Comparison of ENCODE assay signal across 8 cellular contexts in genomic region chr20:62367136-62367482, GRCh38. TPM values are rescaled to one million over a fixed set of nuclear protein-coding genes. Genes with fewer than 3 reads are reported as not detected.
DNase-seq lines count a peak whose midpoint lies in the region; ATAC-seq and TF ChIP-seq lines count a peak whose summit lies in the region.

Gene LAMA5 (minus strand): TSS chr20:62367312. CDS start chr20:62367245, 67 bp downstream.

- ATAC-seq in GM21381 (IDR thresholded peaks at IDR 0.05; ENCODE audit: unreplicated experiment) = peak; percentile 41
- peak; percentile 21 for ATAC-seq in SK-N-SH treated with all-trans-retinoic acid at 6 μM for 48 hours
- ATAC-seq in HG03378 (IDR thresholded peaks at IDR 0.05; ENCODE audit: unreplicated experiment) = no peak
- ATAC-seq in GM21717 (IDR thresholded peaks at IDR 0.05; ENCODE audit: unreplicated experiment) = no peak
- ATAC-seq in GM21528 (IDR thresholded peaks at IDR 0.05; ENCODE audit: low FRiP score, unreplicated experiment) = no peak

- no peaks in the 10 kb centered on the region for H3K9me3 ChIP-seq in BLaER1
- no peaks in the 10 kb centered on the region for H3K9me3 ChIP-seq in mucosa of stomach (ENCODE audit: control insufficient read depth, low read length)

- H3K27ac ChIP-seq in BLaER1 = peak within 1 kb of the TSS; percentile 89

- peaks cover 45% of the 10 kb centered on the region for H4K20me1 ChIP-seq in BLaER1

- peak within 1 kb of the TSS; percentile 99 for H3K4me2 ChIP-seq in BLaER1

- H3K9ac ChIP-seq in BLaER1 (peak within 1 kb of the TSS; percentile 86), mucosa of stomach (ENCODE audit: low read length) (peak within 1 kb of the TSS; percentile 62)

- H3K4me3 ChIP-seq in BLaER1 (peak within 1 kb of the TSS; percentile 86), epithelial cell of proximal tubule (ENCODE audit: low read depth, low read length) (peak within 1 kb of the TSS; percentile 95), mucosa of stomach (ENCODE audit: low read length) (peak within 1 kb of the TSS; percentile 25)

- H3K4me1 ChIP-seq in BLaER1 (peaks cover 85% of the 10 kb centered on the region), mucosa of stomach (ENCODE audit: control insufficient read depth, insufficient read depth, low read length) (peaks cover 61% of the 10 kb centered on the region)

- H3K36me3 ChIP-seq in BLaER1 (peaks cover 4% of the 10 kb centered on the region; the same call in 1 of the 2 replicates), mucosa of stomach (ENCODE audit: control insufficient read depth, insufficient read depth, low read length) (no peaks in the 10 kb centered on the region)

- DNase-seq in epithelial cell of proximal tubule (ENCODE audit: low read depth) = no peak

- no peak for TF ChIP-seq CTCF in epithelial cell of proximal tubule (conservative IDR thresholded peaks at IDR 0.05; ENCODE audit: low read depth, low read length)

- H3K27me3 ChIP-seq in BLaER1 (peaks cover 58% of the 10 kb centered on the region), mucosa of stomach (ENCODE audit: control insufficient read depth, insufficient read depth, low read length) (peaks cover 41% of the 10 kb centered on the region)

TF ChIP-seq in SK-N-SH treated with all-trans-retinoic acid at 6 μM for 48 hours, 23 proteins besides CTCF, POLR2A, EP300 and RAD21:
- no peak for TF ChIP-seq RARB (CRISPR knock-in tag; IDR thresholded peaks at IDR 0.05)

RNA-seq across cellular contexts. Expression of gene LAMA5, which starts in this region (rescaled TPM):
- total RNA-seq in epithelial cell of proximal tubule = 103 and 240 TPM in 2 replicates

Comparison
In these comparisons a context has a peak if more than half of its experiments do, and no peak if none do; other contexts are left out.
1. H3K4me3 ChIP-seq: peak in every context shown above with its lines; median percentile 95 in epithelial cell of proximal tubule; 86 in BLaER1; 25 in mucosa of stomach.
2. ATAC-seq: peak in GM21381 (single experiment) and SK-N-SH treated with all-trans-retinoic acid at 6 μM for 48 hours (single experiment); none in HG03378 (single experiment), GM21717 (single experiment) and GM21528 (single experiment).